Comparison of ENCODE assay signal across 26 cellular contexts in the genomic region with DNA sequence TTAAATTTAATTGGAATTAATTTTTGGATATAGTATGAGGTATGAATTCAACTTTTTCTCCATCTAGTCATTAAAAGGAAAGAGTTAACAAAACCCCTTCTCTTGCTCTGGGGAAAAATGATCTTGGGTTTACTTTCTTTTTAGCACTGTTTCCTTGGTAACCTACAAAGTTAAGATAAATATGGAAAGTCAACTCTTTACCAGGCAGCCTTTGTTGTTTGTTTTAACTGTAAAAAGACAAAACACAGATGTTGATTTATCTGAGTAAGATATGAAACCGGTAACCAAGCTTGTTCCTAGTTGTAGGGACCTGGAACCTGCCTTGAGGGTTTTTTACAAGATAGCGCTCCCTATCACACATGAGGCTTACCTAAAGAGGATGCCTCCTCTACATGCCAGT. TPM values are rescaled to one million over a fixed set of nuclear protein-coding genes. Genes with fewer than 3 reads are reported as not detected.
A peak's percentile ranks its signal among the peaks of the same experiment; 100 is the strongest.
DNase-seq lines count a peak whose midpoint lies in the region; ATAC-seq and TF ChIP-seq lines count a peak whose summit lies in the region.
"Had no signal": no experiment of that assay in that cellular context is flagged by ENCODE, and none has a peak within 500 bp of the region (broad histone marks: within the 10 kb centered on the region; RNA-seq: fewer than 3 reads in every experiment).

No MANE protein-coding gene starts in this region.

- H3K27ac ChIP-seq in CD4-positive, alpha-beta memory T cell (ENCODE audit: low read depth, low read length): no peak overlapping the region
- H3K27ac ChIP-seq in hepatocyte: peak overlapping the region; percentile 34
- H3K27ac ChIP-seq: lower lobe of right lung, PC-9, tibial nerve had no signal

- TF ChIP-seq CTCF in hepatocyte (IDR thresholded peaks at IDR 0.05; ENCODE audit: poor library complexity): no peak
- TF ChIP-seq CTCF in mucosa of descending colon (IDR thresholded peaks at IDR 0.05): no peak
- TF ChIP-seq CTCF in BE2C (IDR thresholded peaks at IDR 0.05; ENCODE audit: low read depth, low read length): no peak

- H3K4me1 ChIP-seq in CD4-positive, alpha-beta memory T cell (ENCODE audit: insufficient read depth, low read length): no peaks in the 10 kb centered on the region
- no peaks in the 10 kb centered on the region for H3K4me1 ChIP-seq in hepatocyte (ENCODE audit: insufficient read depth)
- H3K4me1 ChIP-seq in mucosa of descending colon (ENCODE audit: low read depth): no peaks in the 10 kb centered on the region
- no peaks in the 10 kb centered on the region for H3K4me1 ChIP-seq in BE2C
- H3K4me1 ChIP-seq: lower lobe of right lung, tibial nerve had no signal

- H3K9me2 ChIP-seq in hepatocyte (replicated peaks; ENCODE audit: insufficient read depth): no peaks in the 10 kb centered on the region

- H3K4me3 ChIP-seq in CD4-positive, alpha-beta memory T cell (ENCODE audit: low read length in 2 of 2): no peak overlapping the region
- H3K4me3 ChIP-seq in hepatocyte: no peak overlapping the region
- no peak overlapping the region for H3K4me3 ChIP-seq in mucosa of descending colon
- no peak overlapping the region for H3K4me3 ChIP-seq in BE2C (ENCODE audit: low read depth, low read length)
- H3K4me3 ChIP-seq: lower lobe of right lung, PC-9, tibial nerve had no signal

- ATAC-seq in mucosa of descending colon: no peak
- ATAC-seq: CD8-positive, alpha-beta T cell; lower lobe of right lung; stimulated activated naive CD8-positive, alpha-beta T cell treated with anti-CD3 and anti-CD28 coated beads, Interleukin-15, Interleukin-2, amounts not matched to agents 100 U/mL and 50 U/mL, for 24 hours had no signal

- H3K27me3 Mint-ChIP-seq in CD4-positive, alpha-beta memory T cell: no peaks in the 10 kb centered on the region

- H3K4me3 Mint-ChIP-seq in CD4-positive, alpha-beta memory T cell: no peak overlapping the region
- H3K4me3 Mint-ChIP-seq: CD8-positive, alpha-beta T cell had no signal

- H4K20me1 ChIP-seq in hepatocyte (ENCODE audit: insufficient read depth, poor library complexity, severe bottlenecking): no peaks in the 10 kb centered on the region

- peak overlapping the region in 4 of 7 donors; percentile 13 to 50 (median 16) for H3K27ac Mint-ChIP-seq in CD4-positive, alpha-beta memory T cell
- H3K27ac Mint-ChIP-seq: CD8-positive, alpha-beta T cell had no signal

- 45% methylated on average over 2 of the region's 2 CpGs for WGBS in hepatocyte (ENCODE audit: low lambda C conversion rate, missing lambda C conversion rate)

- POLR2A ChIA-PET in CD4-positive, alpha-beta memory T cell (lab: Charles Lee; ENCODE audit: partially characterized antibody): no interaction called here

- H3K27me3 ChIP-seq in CD4-positive, alpha-beta memory T cell (ENCODE audit: insufficient read depth, low read length): no peaks in the 10 kb centered on the region
- H3K27me3 ChIP-seq in hepatocyte: no peaks in the 10 kb centered on the region
- no peaks in the 10 kb centered on the region for H3K27me3 ChIP-seq in BE2C
- H3K27me3 ChIP-seq: tibial nerve had no signal

- peak in 2 of 5 donors; percentile 0 to 7 for DNase-seq in CD4-positive, alpha-beta memory T cell
- DNase-seq in NAMALWA (ENCODE audit: low spot score): peak; percentile 8
- peak; percentile 4 for DNase-seq in brain pericyte (ENCODE audit: low read depth, low spot score)
- no peak for DNase-seq in hepatocyte (ENCODE audit: low spot score)
- no peak for DNase-seq in mucosa of descending colon
- no peak for DNase-seq in DMS 273 treated with DMSO at 0.1 percent for 48 hours (lab: John Stamatoyannopoulos, UW)
- no peak for DNase-seq in BE2C
- no peak for DNase-seq in activated gamma-delta T cell (lab: John Stamatoyannopoulos, UW)
- DNase-seq: activated CD4-positive, alpha-beta T cell treated with anti-CD3 and anti-CD28 coated beads for 1 hour; activated naive CD4-positive, alpha-beta T cell treated with Interleukin-2 at 50 U/mL for 16 hours; amygdala; CD8-positive, alpha-beta T cell; central memory CD4-positive, alpha-beta T cell; DMS153; effector CD4-positive, alpha-beta T cell; KBM-7; lower lobe of right lung; MV-4-11; NCI-H1694 treated with DMSO at 0.1 percent for 48 hours; NCI-H2227 treated with DMSO at 0.1 percent for 48 hours; PC-9; retina; SHP77; stimulated activated CD4-positive, alpha-beta T cell treated with anti-CD3 and anti-CD28 coated beads, Interleukin-4, amount 100 ng/mL, for 4 hours; stimulated activated naive CD8-positive, alpha-beta T cell treated with anti-CD3 and anti-CD28 coated beads, Interleukin-15, Interleukin-2, amounts not matched to agents 100 U/mL and 50 U/mL, for 24 hours had no signal

- H3K36me3 ChIP-seq in CD4-positive, alpha-beta memory T cell (ENCODE audit: insufficient read depth, low read length): peaks cover 4% of the 10 kb centered on the region
- H3K36me3 ChIP-seq in hepatocyte (replicated peaks; ENCODE audit: insufficient read depth, low read depth) (no peaks in the 10 kb centered on the region), mucosa of descending colon (ENCODE audit: low read depth) (no peaks in the 10 kb centered on the region), BE2C (no peaks in the 10 kb centered on the region)

- peaks cover 0 to 6% (median 6%) of the 10 kb centered on the region in 4 donors for H3K4me1 Mint-ChIP-seq in CD4-positive, alpha-beta memory T cell

- intact Hi-C loops in CD4-positive, alpha-beta memory T cell (cut with micrococcal nuclease): no loop called here
- intact Hi-C loops in mucosa of descending colon (cut with DNase I, micrococcal nuclease): no loop called here

- no peaks in the 10 kb centered on the region for H3K9me3 ChIP-seq in CD4-positive, alpha-beta memory T cell (ENCODE audit: control insufficient read depth in 1 of 2, low read length in 2 of 2)
- H3K9me3 ChIP-seq in hepatocyte (ENCODE audit: low read depth) (no peaks in the 10 kb centered on the region), mucosa of descending colon (no peaks in the 10 kb centered on the region), BE2C (no peaks in the 10 kb centered on the region)
- H3K9me3 ChIP-seq: lower lobe of right lung, tibial nerve had no signal

- H3K36me3 Mint-ChIP-seq in CD4-positive, alpha-beta memory T cell: peaks cover 23 to 26% of the 10 kb centered on the region in 2 donors

- H2AFZ ChIP-seq in hepatocyte: no peak overlapping the region
- H2AFZ ChIP-seq: PC-9 had no signal

- no peaks in the 10 kb centered on the region for H3K9me3 Mint-ChIP-seq in CD4-positive, alpha-beta memory T cell
- H3K9me3 Mint-ChIP-seq: CD8-positive, alpha-beta T cell had no signal

- peak overlapping the region; percentile 2 for H3K4me2 ChIP-seq in hepatocyte
- H3K4me2 ChIP-seq: PC-9 had no signal

- no peaks in the 10 kb centered on the region for H3K79me2 ChIP-seq in hepatocyte

- CTCF ChIA-PET in CD4-positive, alpha-beta memory T cell (lab: Charles Lee; ENCODE audit: partially characterized antibody): no interaction called here

RNA-seq across cellular contexts. Expression of a gene that starts 10.1 kb away (rescaled TPM):
- 1 to 10 TPM; 5.4 to 6.0 TPM for total RNA-seq in CD4-positive, alpha-beta memory T cell
- polyA plus RNA-seq in CD4-positive, alpha-beta memory T cell: 1 to 10 TPM; 1.0 to 2.4 TPM
- total RNA-seq in hepatocyte (5.8 and 8.0 TPM in 2 replicates), mucosa of descending colon (10 to 100 TPM in 2 of 3 donors, 1 to 10 TPM in 1; 9.9 to 15.2 (median 14.9) TPM)
- 4.1 and 6.2 TPM in 2 replicates for polyA plus RNA-seq in hepatocyte
- polyA plus RNA-seq in BE2C (2012; ENCODE audit: insufficient read depth, insufficient read length, low read depth): 1.8 TPM

RNA-seq across cellular contexts. Expression of a gene that starts 37.5 kb away (rescaled TPM):
- 1 to 10 TPM; 7.0 to 8.0 TPM for total RNA-seq in CD4-positive, alpha-beta memory T cell
- 1 to 10 TPM; 3.4 to 4.1 TPM for polyA plus RNA-seq in CD4-positive, alpha-beta memory T cell
- 14.2 and 15.3 TPM in 2 replicates for total RNA-seq in hepatocyte
- polyA plus RNA-seq in hepatocyte: 3.5 and 4.5 TPM in 2 replicates
- 10 to 100 TPM in 2 of 3 donors, 1 to 10 TPM in 1; 7.3 to 14.6 (median 12.8) TPM for total RNA-seq in mucosa of descending colon
- 3.8 TPM for polyA plus RNA-seq in BE2C (2012; ENCODE audit: insufficient read depth, insufficient read length, low read depth)

RNA-seq across cellular contexts. Expression of a gene that starts 38.0 kb away (rescaled TPM):
- 10 to 100 TPM; 25.8 to 26.6 TPM for total RNA-seq in CD4-positive, alpha-beta memory T cell
- polyA plus RNA-seq in CD4-positive, alpha-beta memory T cell: 10 to 100 TPM; 10.7 to 16.1 TPM
- total RNA-seq in hepatocyte: 60.0 and 74.3 TPM in 2 replicates
- polyA plus RNA-seq in hepatocyte: 24.9 and 25.2 TPM in 2 replicates
- total RNA-seq in mucosa of descending colon: 10 to 100 TPM; 24.9 to 34.9 (median 28.9) TPM
- 8.6 TPM for polyA plus RNA-seq in BE2C (2012; ENCODE audit: insufficient read depth, insufficient read length, low read depth)

Comparison
In these comparisons a context has a peak if more than half of its experiments do, and no peak if none do; other contexts are left out.
1. DNase-seq: peak in NAMALWA (single experiment) and brain pericyte (single experiment); none in hepatocyte (single experiment), mucosa of descending colon (0 of 3), DMS 273 treated with DMSO at 0.1 percent for 48 hours (single experiment), BE2C (single experiment) and activated gamma-delta T cell (single experiment).